8 cellular contexts compared by ENCODE assay signal in the genomic region with DNA sequence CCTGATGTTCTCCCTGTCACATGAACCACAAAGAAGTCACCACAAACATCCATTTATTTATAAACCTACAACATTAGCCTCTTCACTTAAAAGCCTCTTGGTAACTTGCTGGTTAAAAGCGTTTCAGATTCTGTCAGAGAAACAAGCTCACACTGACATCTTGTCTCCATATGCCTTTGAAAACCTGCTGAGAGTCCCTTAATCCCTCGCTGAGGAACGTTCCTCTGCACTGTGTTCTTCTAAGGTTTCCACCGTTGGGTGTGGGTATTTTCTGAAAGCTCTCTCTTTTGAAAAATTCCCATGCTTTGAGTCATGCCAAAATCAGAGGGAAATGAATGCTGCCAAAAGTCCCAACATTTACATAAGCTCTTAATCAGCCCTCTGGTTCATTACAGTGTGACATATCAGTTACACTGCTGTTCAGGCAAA.
DNase-seq lines count a peak whose midpoint lies in the region; ATAC-seq, FAIRE-seq and TF ChIP-seq lines count a peak whose summit lies in the region.

No MANE protein-coding gene starts in this region.

- H3K9me3 Mint-ChIP-seq in activated CD8-positive, alpha-beta T cell treated with anti-CD3 and anti-CD28 coated beads, Interleukin-2, amount 10 ng/mL, durations not matched to agents 7 days and 5 days (ENCODE audit: insufficient read depth) = no peaks in the 10 kb centered on the region

- H3K9me3 ChIP-seq in pancreas (no peaks in the 10 kb centered on the region), transverse colon (no peaks in the 10 kb centered on the region)

- no peak for FAIRE-seq in pancreas (lab: Jason Lieb, UNC)

- no peak overlapping the region for H3K27ac Mint-ChIP-seq in activated CD8-positive, alpha-beta T cell treated with anti-CD3 and anti-CD28 coated beads, Interleukin-2, amount 10 ng/mL, durations not matched to agents 7 days and 5 days

- 2 to 5% methylated on average over 4 of the region's 4 CpGs for WGBS in pancreas, 2 donors
- 29 to 63% methylated on average over 1 to 4 of the region's 4 CpGs for WGBS in transverse colon (ENCODE audit: low coverage in 1 of 2), 2 donors

- H3K27ac ChIP-seq in pancreas = peak overlapping the region in 2 of 4 donors; percentile 24 to 62
- H3K27ac ChIP-seq in transverse colon = no peak overlapping the region

- no peak overlapping the region for H3K4me3 ChIP-seq in pancreas
- H3K4me3 ChIP-seq in transverse colon = no peak overlapping the region

- peaks cover 31 to 51% (median 32%) of the 10 kb centered on the region in 3 donors for H3K4me1 ChIP-seq in pancreas
- peaks cover 11 to 42% (median 30%) of the 10 kb centered on the region in 4 donors for H3K4me1 ChIP-seq in transverse colon

- intact Hi-C loops in pancreas (cut with DNase I) = loop anchor here in 1 of 3 donors (10.0 kb wide), 1 partner anchor 72 kb away; no protein-coding TSS in a partner anchor
- intact Hi-C loops in transverse colon (cut with DNase I; ENCODE audit: low total_unique reads) = no loop called here

- no peak for TF ChIP-seq EP300 in transverse colon (IDR thresholded peaks at IDR 0.05; ENCODE audit: low read depth)

- CTCF ChIA-PET in activated CD8-positive, alpha-beta T cell treated with anti-CD3 and anti-CD28 coated beads, Interleukin-2, amount 10 ng/mL, durations not matched to agents 7 days and 5 days (lab: Charles Lee) = no interaction called here

- no peak for TF ChIP-seq POLR2A in transverse colon (IDR thresholded peaks at IDR 0.05)

- H3K27me3 Mint-ChIP-seq in activated CD8-positive, alpha-beta T cell treated with anti-CD3 and anti-CD28 coated beads, Interleukin-2, amount 10 ng/mL, durations not matched to agents 7 days and 5 days (ENCODE audit: low read depth) = no peaks in the 10 kb centered on the region

- no peaks in the 10 kb centered on the region for H3K36me3 ChIP-seq in pancreas
- H3K36me3 ChIP-seq in transverse colon = no peaks in the 10 kb centered on the region

- TF ChIP-seq CTCF in pancreas (IDR thresholded peaks at IDR 0.05) = no peak
- TF ChIP-seq CTCF in transverse colon (IDR thresholded peaks at IDR 0.05) = no peak

- no peaks in the 10 kb centered on the region for H3K4me1 Mint-ChIP-seq in activated CD8-positive, alpha-beta T cell treated with anti-CD3 and anti-CD28 coated beads, Interleukin-2, amount 10 ng/mL, durations not matched to agents 7 days and 5 days (ENCODE audit: low read depth)

- POLR2A ChIA-PET in activated CD8-positive, alpha-beta T cell treated with anti-CD3 and anti-CD28 coated beads, Interleukin-2, amount 10 ng/mL, durations not matched to agents 7 days and 5 days (lab: Charles Lee) = no interaction called here

- H3K36me3 Mint-ChIP-seq in activated CD8-positive, alpha-beta T cell treated with anti-CD3 and anti-CD28 coated beads, Interleukin-2, amount 10 ng/mL, durations not matched to agents 7 days and 5 days (ENCODE audit: low read depth) = no peaks in the 10 kb centered on the region

- ATAC-seq in GM18520 (IDR thresholded peaks at IDR 0.05; ENCODE audit: unreplicated experiment) (peak; percentile 21), esophagus mucosa (peak; percentile 69), pancreas (peak in 3 of 4 donors; percentile 28 to 52 (median 51)), HG02763 (IDR thresholded peaks at IDR 0.05; ENCODE audit: unreplicated experiment) (no peak)
- ATAC-seq in activated CD8-positive, alpha-beta T cell treated with anti-CD3 and anti-CD28 coated beads, Interleukin-2, amount 10 ng/mL, durations not matched to agents 7 days and 5 days = no peak

- in situ Hi-C loops in transverse colon (cut with MboI; ENCODE audit: low pct_ligation_motif_present in 1 of 4, low pct_unique_long_range_greater_than_20kb in 1 of 4, low sequenced_read_pairs in 3 of 4) = no loop called here

- peak; percentile 60 for DNase-seq in NCI-H226
- no peak for DNase-seq in pancreas
- no peak for DNase-seq in transverse colon
- DNase-seq in T-helper 2 cell = no peak
- DNase-seq in activated CD8-positive, alpha-beta T cell treated with anti-CD3 and anti-CD28 coated beads, Interleukin-2, amount 10 ng/mL, durations not matched to agents 7 days and 5 days = no peak

- no peak overlapping the region for H3K4me3 Mint-ChIP-seq in activated CD8-positive, alpha-beta T cell treated with anti-CD3 and anti-CD28 coated beads, Interleukin-2, amount 10 ng/mL, durations not matched to agents 7 days and 5 days

- no peaks in the 10 kb centered on the region for H3K27me3 ChIP-seq in pancreas
- H3K27me3 ChIP-seq in transverse colon = no peaks in the 10 kb centered on the region

Comparison
In these comparisons a context has a peak if more than half of its experiments do, and no peak if none do; other contexts are left out.
1. ATAC-seq: peak in GM18520 (single experiment), esophagus mucosa (single experiment) and pancreas (3 of 4); none in HG02763 (single experiment) and activated CD8-positive, alpha-beta T cell treated with anti-CD3 and anti-CD28 coated beads, Interleukin-2, amount 10 ng/mL, durations not matched to agents 7 days and 5 days (single experiment).